Comparison of ENCODE assay signal across 24 cellular contexts in the genomic region with DNA sequence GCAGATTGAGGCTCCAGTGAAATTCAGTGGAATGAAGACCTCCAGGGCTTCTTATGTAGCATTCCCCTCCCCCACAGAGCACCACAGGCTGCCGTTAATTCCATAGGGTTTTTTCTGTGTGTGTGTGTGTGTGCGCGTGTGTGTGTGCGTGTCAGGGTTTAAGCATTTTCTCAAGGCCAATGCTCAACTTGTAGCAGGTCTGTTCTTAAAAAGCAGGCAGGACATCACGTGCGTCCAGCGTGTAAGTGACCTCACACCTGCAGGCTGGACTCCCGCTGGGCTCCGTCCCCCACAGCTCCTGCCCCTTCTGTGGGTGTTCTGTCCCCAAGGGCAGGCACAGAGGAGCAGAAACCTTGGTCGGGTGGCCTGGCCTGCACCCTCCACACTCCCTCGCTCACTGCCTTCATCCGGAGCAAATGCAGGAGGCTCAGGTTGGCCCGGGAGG. TPM values are rescaled to one million over a fixed set of nuclear protein-coding genes. Genes with fewer than 3 reads are reported as not detected.
DNase-seq lines count a peak whose midpoint lies in the region; ATAC-seq and TF ChIP-seq lines count a peak whose summit lies in the region.
"Had no signal": no experiment of that assay in that cellular context is flagged by ENCODE, and none has a peak within 500 bp of the region (broad histone marks: within the 10 kb centered on the region; RNA-seq: fewer than 3 reads in every experiment).

No MANE protein-coding gene starts in this region.

- H3K27me3 ChIP-seq in cardiac muscle cell (peaks cover 54% of the 10 kb centered on the region), upper lobe of right lung (peaks cover 52% of the 10 kb centered on the region)

- ATAC-seq in left ventricle myocardium superior (peak; percentile 22), upper lobe of right lung (peak; percentile 44)

- H3K4me1 ChIP-seq in cardiac muscle cell (ENCODE audit: low read depth), result peaks cover 47% of the 10 kb centered on the region
- H3K4me1 ChIP-seq in upper lobe of right lung, result peaks cover 13% of the 10 kb centered on the region
- H3K4me1 ChIP-seq: BLaER1 had no signal

- H3K27ac ChIP-seq in cardiac muscle cell, result no peak overlapping the region
- H3K27ac ChIP-seq in upper lobe of right lung, result peak overlapping the region; percentile 77
- H3K27ac ChIP-seq: BLaER1, epithelial cell of prostate, SJSA1 had no signal

- H3K4me3 ChIP-seq in cardiac muscle cell, result peak overlapping the region; percentile 82
- H3K4me3 ChIP-seq in upper lobe of right lung, result peak overlapping the region; percentile 48
- H3K4me3 ChIP-seq: BLaER1, SJSA1 had no signal

- TF ChIP-seq CTCF in cardiac muscle cell (IDR thresholded peaks at IDR 0.05; ENCODE audit: low read depth, low read length), result no peak
- no peak for TF ChIP-seq CTCF in nephron progenitor cell (IDR thresholded peaks at IDR 0.05)
- TF ChIP-seq CTCF in upper lobe of right lung (IDR thresholded peaks at IDR 0.05), result no peak

- H3K9me3 ChIP-seq in cardiac muscle cell (ENCODE audit: low read depth), result no peaks in the 10 kb centered on the region
- no peaks in the 10 kb centered on the region for H3K9me3 ChIP-seq in upper lobe of right lung
- H3K9me3 ChIP-seq: BLaER1 had no signal

- peak overlapping the region; percentile 44 for H3K4me3 Mint-ChIP-seq in nephron progenitor cell
- H3K4me3 Mint-ChIP-seq: mesothelial cell of epicardium had no signal

- peaks cover 90% of the 10 kb centered on the region for H3K27me3 Mint-ChIP-seq in nephron progenitor cell (ENCODE audit: low read depth, poor library complexity)

- intact Hi-C loops in cardiac septum (cut with DNase I) (no loop called here), left ventricle myocardium superior (cut with micrococcal nuclease) (no loop called here), upper lobe of right lung (cut with DNase I) (loop anchor here (10.0 kb wide), 1 partner anchor 340 kb away; no protein-coding TSS in a partner anchor)

- DNase-seq in cardiac muscle cell (ENCODE audit: low read depth in 1 of 2, low spot score in 1 of 2), result peak in 1 of 2 donors; percentile 33
- DNase-seq in cardiac septum (ENCODE audit: low spot score), result no peak
- DNase-seq in left ventricle myocardium superior, result peak; percentile 55
- DNase-seq in nephron progenitor cell, result no peak
- peak; percentile 76 for DNase-seq in upper lobe of right lung
- DNase-seq in activated CD4-positive, CD25-positive, alpha-beta regulatory T cell treated with anti-CD3 and anti-CD28 coated beads, Interleukin-2, amount 50 U/mL, for 72 hours, result no peak
- no peak for DNase-seq in stimulated activated naive CD4-positive, alpha-beta T cell (lab: John Stamatoyannopoulos, UW)
- DNase-seq in COLO829 (ENCODE audit: low spot score), result no peak
- DNase-seq: 8988T; activated CD4-positive, alpha-beta T cell treated with anti-CD3 and anti-CD28 coated beads for 4 hours; activated gamma-delta T cell treated with Interleukin-2 at 50 U/mL for 16 hours; amniotic stem cell; cortex of kidney; MM.1S; NCI-H2029; NCI-H524 treated with DMSO at 0.1 percent for 48 hours had no signal

- no peaks in the 10 kb centered on the region for H3K9me3 Mint-ChIP-seq in nephron progenitor cell
- H3K9me3 Mint-ChIP-seq: mesothelial cell of epicardium had no signal

- H3K36me3 Mint-ChIP-seq in nephron progenitor cell (ENCODE audit: low read depth), result no peaks in the 10 kb centered on the region
- H3K36me3 Mint-ChIP-seq: mesothelial cell of epicardium had no signal

- H3K4me1 Mint-ChIP-seq in nephron progenitor cell, result peaks cover 20% of the 10 kb centered on the region

- no peaks in the 10 kb centered on the region for H3K36me3 ChIP-seq in cardiac muscle cell
- H3K36me3 ChIP-seq in upper lobe of right lung, result no peaks in the 10 kb centered on the region
- H3K36me3 ChIP-seq: BLaER1, SJSA1 had no signal

- no peak overlapping the region for H3K27ac Mint-ChIP-seq in nephron progenitor cell
- H3K27ac Mint-ChIP-seq: mesothelial cell of epicardium had no signal

RNA-seq across cellular contexts. Expression of a gene that starts 5.3 kb away (rescaled TPM):
- 27.6 and 55.8 TPM in 2 replicates for total RNA-seq in cardiac muscle cell
- polyA plus RNA-seq in cardiac muscle cell, result 40.8 and 41.8 TPM in 2 replicates
- total RNA-seq in cardiac septum, result 12.9 TPM
- 17.7 TPM for total RNA-seq in left ventricle myocardium superior
- 21.0 TPM for total RNA-seq in upper lobe of right lung

RNA-seq across cellular contexts. Expression of a gene that starts 53.1 kb away (rescaled TPM):
- total RNA-seq in cardiac muscle cell (not detected in 2 replicates), cardiac septum (not detected), left ventricle myocardium superior (not detected), upper lobe of right lung (not detected)
- not detected in 2 replicates for polyA plus RNA-seq in cardiac muscle cell
- total RNA-seq: frontal cortex, mesothelial cell of epicardium, osteocyte, SJSA1, smooth muscle cell had no signal
- polyA plus RNA-seq: smooth muscle cell, thymus had no signal

Comparison
In these comparisons a context has a peak if more than half of its experiments do, and no peak if none do; other contexts are left out.
1. DNase-seq: peak in left ventricle myocardium superior (single experiment) and upper lobe of right lung (single experiment); none in cardiac septum (single experiment), nephron progenitor cell (single experiment), activated CD4-positive, CD25-positive, alpha-beta regulatory T cell treated with anti-CD3 and anti-CD28 coated beads, Interleukin-2, amount 50 U/mL, for 72 hours (single experiment), stimulated activated naive CD4-positive, alpha-beta T cell (0 of 6) and COLO829 (single experiment).